ENCODE assay signal across 20 cellular contexts in genomic region chr3:66395635-66396034, GRCh38.
DNase-seq lines count a peak whose midpoint lies in the region; ATAC-seq and TF ChIP-seq lines count a peak whose summit lies in the region.
"Had no signal": no experiment of that assay in that cellular context is flagged by ENCODE, and none has a peak within 500 bp of the region (broad histone marks: within the 10 kb centered on the region; RNA-seq: fewer than 3 reads in every experiment).

No MANE protein-coding gene starts in this region.

- H3K27me3 ChIP-seq in heart left ventricle, result no peaks in the 10 kb centered on the region
- no peaks in the 10 kb centered on the region for H3K27me3 ChIP-seq in prostate gland (replicated peaks; ENCODE audit: insufficient read depth)
- H3K27me3 ChIP-seq: breast epithelium, MG63, upper lobe of left lung had no signal

- ATAC-seq in heart left ventricle (no peak), sciatic nerve (no peak), GM21447 (IDR thresholded peaks at IDR 0.05; ENCODE audit: unreplicated experiment) (no peak)

- H3K9me3 ChIP-seq in heart left ventricle, result no peaks in the 10 kb centered on the region
- no peaks in the 10 kb centered on the region for H3K9me3 ChIP-seq in prostate gland
- H3K9me3 ChIP-seq: breast epithelium, MG63, upper lobe of left lung had no signal

- TF ChIP-seq POLR2A in heart left ventricle (IDR thresholded peaks at IDR 0.05) (no peak), prostate gland (IDR thresholded peaks at IDR 0.05) (no peak)

- H3K4me1 ChIP-seq in heart left ventricle (peaks cover 5 to 52% (median 33%) of the 10 kb centered on the region in 12 donors), prostate gland (replicated peaks) (no peaks in the 10 kb centered on the region)
- H3K4me1 ChIP-seq: breast epithelium had no signal

- TF ChIP-seq CTCF in heart left ventricle (IDR thresholded peaks at IDR 0.05) (no peak), coronary artery (IDR thresholded peaks at IDR 0.05) (no peak), prostate gland (IDR thresholded peaks at IDR 0.05) (no peak)

- DNase-seq in cardiac septum (ENCODE audit: low spot score), result peak; percentile 66
- DNase-seq in heart left ventricle, result no peak
- peak; percentile 60 for DNase-seq in coronary artery (ENCODE audit: low spot score)
- DNase-seq in sciatic nerve (ENCODE audit: low spot score), result peak; percentile 50
- DNase-seq in NCI-H526 (lab: John Stamatoyannopoulos, UW), result no peak
- DNase-seq in prostate gland (ENCODE audit: low spot score), result no peak
- DNase-seq in stimulated activated CD4-positive, alpha-beta T cell treated with anti-CD3 and anti-CD28 coated beads, Interleukin-4, amount 100 ng/mL, for 1 hour, result no peak
- DNase-seq: activated gamma-delta T cell; dermis blood vessel endothelial cell; DMS153; KBM-7; kidney glomerular epithelial cell; MG63; NCI-H2081 treated with DMSO at 0.1 percent for 48 hours; small intestine; stimulated activated naive CD4-positive, alpha-beta T cell treated with Interleukin-2 at 50 U/mL for 16 hours; T1000; upper lobe of left lung had no signal

- H3K36me3 ChIP-seq in heart left ventricle (peaks cover 0 to 78% (median 45%) of the 10 kb centered on the region in 9 donors), prostate gland (peaks cover 8 to 12% of the 10 kb centered on the region in 2 donors)
- H3K36me3 ChIP-seq: breast epithelium, MG63 had no signal

- intact Hi-C loops in cardiac septum (cut with DNase I), result no loop called here
- intact Hi-C loops in heart left ventricle (cut with DNase I), result no loop called here
- intact Hi-C loops in sciatic nerve (cut with DNase I), result no loop called here
- intact Hi-C loops in prostate gland (cut with DNase I), result loop anchor here (5.0 kb wide), 1 partner anchor 113 kb away; no protein-coding TSS in a partner anchor

- H3K4me3 ChIP-seq in heart left ventricle (no peak overlapping the region), coronary artery (no peak overlapping the region), prostate gland (no peak overlapping the region)
- H3K4me3 ChIP-seq: breast epithelium, MG63, upper lobe of left lung had no signal

- 88 to 94% (median 92%) methylated on average over 10 of the region's 10 CpGs for WGBS in heart left ventricle, 4 donors
- WGBS in prostate gland, result 93% methylated on average over 10 of the region's 10 CpGs

- peak overlapping the region in 4 of 12 donors; percentile 62 to 81 (median 68) for H3K27ac ChIP-seq in heart left ventricle
- peak overlapping the region; percentile 23 to 89 for H3K27ac ChIP-seq in coronary artery
- peak overlapping the region in 1 of 2 donors; percentile 3 for H3K27ac ChIP-seq in prostate gland
- H3K27ac ChIP-seq: upper lobe of left lung had no signal

Comparison
In these comparisons a context has a peak if more than half of its experiments do, and no peak if none do; other contexts are left out.
1. DNase-seq: peak in cardiac septum (single experiment), coronary artery (single experiment) and sciatic nerve (single experiment); none in heart left ventricle (0 of 5), NCI-H526 (0 of 2), prostate gland (single experiment) and stimulated activated CD4-positive, alpha-beta T cell treated with anti-CD3 and anti-CD28 coated beads, Interleukin-4, amount 100 ng/mL, for 1 hour (single experiment).